In genomic region chr9:127187231-127187956, GRCh38 we compare ENCODE assay signal across 10 cellular contexts.
A peak's percentile ranks its signal among the peaks of the same experiment; 100 is the strongest.
DNase-seq lines count a peak whose midpoint lies in the region; ATAC-seq, FAIRE-seq and TF ChIP-seq lines count a peak whose summit lies in the region.
"Had no signal": no experiment of that assay in that cellular context is flagged by ENCODE, and none has a peak within 500 bp of the region (broad histone marks: within the 10 kb centered on the region; RNA-seq: fewer than 3 reads in every experiment).

No MANE protein-coding gene starts in this region.

- DNase-seq in A549 (ENCODE audit: low read depth in 1 of 2, low spot score in 1 of 2) (peak; percentile 55 to 60), NCI-H2171 (lab: John Stamatoyannopoulos, UW) (peak; percentile 46), endothelial cell (ENCODE audit: low spot score) (no peak)
- no peak for DNase-seq in stimulated activated CD4-positive, alpha-beta T cell treated with anti-CD3 and anti-CD28 coated beads, Interleukin-2, amount 100 ng/mL, for 24 hours
- DNase-seq in activated CD8-positive, alpha-beta memory T cell treated with anti-CD3 and anti-CD28 coated beads, Interleukin-2, amount 10 ng/mL, durations not matched to agents 7 days and 5 days: no peak
- DNase-seq: activated B cell treated with CpG ODN at 0.5 μM for 24 hours, DMS153 had no signal

- no peak for FAIRE-seq in A549 (lab: Jason Lieb, UNC)

- TF ChIP-seq RAD21 in A549 (conservative IDR thresholded peaks at IDR 0.05 in 1 of 2, IDR thresholded peaks at IDR 0.05 in 1 of 2): no peak

- peaks cover 55% of the 10 kb centered on the region for H3K4me1 Mint-ChIP-seq in endothelial cell (ENCODE audit: unreplicated experiment)
- H3K4me1 Mint-ChIP-seq in activated CD8-positive, alpha-beta memory T cell treated with anti-CD3 and anti-CD28 coated beads, Interleukin-2, amount 10 ng/mL, durations not matched to agents 7 days and 5 days: peaks cover 5% of the 10 kb centered on the region
- H3K4me1 Mint-ChIP-seq: activated B cell treated with CpG ODN at 0.5 μM for 24 hours had no signal

- CTCF ChIA-PET in A549 (lab: Yijun Ruan, JAX): interaction anchor here (6.5 to 24.1 kb wide), 3 partner anchors 11 to 246 kb away, joined by 55 to 381 read pairs (median 373); no protein-coding TSS in a partner anchor
- CTCF ChIA-PET in activated CD8-positive, alpha-beta memory T cell treated with anti-CD3 and anti-CD28 coated beads, Interleukin-2, amount 10 ng/mL, durations not matched to agents 7 days and 5 days (lab: Charles Lee): no interaction called here

- H3K4me1 ChIP-seq in A549: peaks cover 23% of the 10 kb centered on the region
- peaks cover 48% of the 10 kb centered on the region for H3K4me1 ChIP-seq in muscle layer of colon (ENCODE audit: insufficient read depth, low read length)

- no peak overlapping the region for H3K4me3 Mint-ChIP-seq in endothelial cell (ENCODE audit: unreplicated experiment)
- H3K4me3 Mint-ChIP-seq in activated CD8-positive, alpha-beta memory T cell treated with anti-CD3 and anti-CD28 coated beads, Interleukin-2, amount 10 ng/mL, durations not matched to agents 7 days and 5 days: no peak overlapping the region
- H3K4me3 Mint-ChIP-seq: activated B cell treated with CpG ODN at 0.5 μM for 24 hours had no signal

- POLR2A ChIA-PET in A549 (lab: Yijun Ruan, JAX): no interaction called here

- ATAC-seq in A549 (peak; percentile 87), GM21381 (IDR thresholded peaks at IDR 0.05; ENCODE audit: unreplicated experiment) (no peak), HG02938 (IDR thresholded peaks at IDR 0.05; ENCODE audit: unreplicated experiment) (no peak)
- ATAC-seq in activated CD8-positive, alpha-beta memory T cell treated with anti-CD3 and anti-CD28 coated beads, Interleukin-2, amount 10 ng/mL, durations not matched to agents 7 days and 5 days: no peak

- H3K9me3 Mint-ChIP-seq in endothelial cell (ENCODE audit: unreplicated experiment): no peaks in the 10 kb centered on the region
- no peaks in the 10 kb centered on the region for H3K9me3 Mint-ChIP-seq in activated CD8-positive, alpha-beta memory T cell treated with anti-CD3 and anti-CD28 coated beads, Interleukin-2, amount 10 ng/mL, durations not matched to agents 7 days and 5 days (ENCODE audit: low read depth)
- H3K9me3 Mint-ChIP-seq: activated B cell treated with CpG ODN at 0.5 μM for 24 hours had no signal

- no peak for TF ChIP-seq EP300 in A549 (IDR thresholded peaks at IDR 0.05)

- peak overlapping the region; percentile 69 for H3K4me2 ChIP-seq in A549

- H3K9me3 ChIP-seq in A549: no peaks in the 10 kb centered on the region
- no peaks in the 10 kb centered on the region for H3K9me3 ChIP-seq in muscle layer of colon (ENCODE audit: low read length)

- peaks cover 2% of the 10 kb centered on the region for H3K27me3 Mint-ChIP-seq in endothelial cell (ENCODE audit: unreplicated experiment)
- H3K27me3 Mint-ChIP-seq in activated CD8-positive, alpha-beta memory T cell treated with anti-CD3 and anti-CD28 coated beads, Interleukin-2, amount 10 ng/mL, durations not matched to agents 7 days and 5 days: peaks cover 10% of the 10 kb centered on the region
- H3K27me3 Mint-ChIP-seq: activated B cell treated with CpG ODN at 0.5 μM for 24 hours had no signal

- H3K9ac ChIP-seq in muscle layer of colon (ENCODE audit: low read length): no peak overlapping the region

- H3K4me3 ChIP-seq in A549: no peak overlapping the region
- peak overlapping the region in 1 of 2 donors; percentile 3 for H3K4me3 ChIP-seq in muscle layer of colon (ENCODE audit: low read depth in 1 of 2, low read length in 2 of 2)

- no peaks in the 10 kb centered on the region for H3K36me3 ChIP-seq in muscle layer of colon (ENCODE audit: insufficient read depth, low read length)

- no peaks in the 10 kb centered on the region for H3K27me3 ChIP-seq in muscle layer of colon (ENCODE audit: control insufficient read depth in 1 of 2, insufficient read depth in 2 of 2, low read length in 2 of 2)

- TF ChIP-seq CTCF in A549 (IDR thresholded peaks at IDR 0.05) (no peak), endothelial cell (IDR thresholded peaks at IDR 0.05; ENCODE audit: unreplicated experiment) (no peak)

- peak overlapping the region; percentile 3 to 75; a peak in 4 of 6 replicates for H3K27ac ChIP-seq in A549
- peak overlapping the region; percentile 64 for H3K27ac ChIP-seq in muscle layer of colon (ENCODE audit: low read depth, low read length)

- peaks cover 7% of the 10 kb centered on the region for H3K36me3 Mint-ChIP-seq in endothelial cell (ENCODE audit: low read depth, unreplicated experiment)
- no peaks in the 10 kb centered on the region for H3K36me3 Mint-ChIP-seq in activated CD8-positive, alpha-beta memory T cell treated with anti-CD3 and anti-CD28 coated beads, Interleukin-2, amount 10 ng/mL, durations not matched to agents 7 days and 5 days

- no peak for TF ChIP-seq POLR2A in A549 (IDR thresholded peaks at IDR 0.05; ENCODE audit: low read length)

- peak overlapping the region; percentile 39 for H3K27ac Mint-ChIP-seq in endothelial cell (ENCODE audit: unreplicated experiment)
- no peak overlapping the region for H3K27ac Mint-ChIP-seq in activated CD8-positive, alpha-beta memory T cell treated with anti-CD3 and anti-CD28 coated beads, Interleukin-2, amount 10 ng/mL, durations not matched to agents 7 days and 5 days
- H3K27ac Mint-ChIP-seq: activated B cell treated with CpG ODN at 0.5 μM for 24 hours had no signal

- WGBS in A549 (ENCODE audit: missing lambda C conversion rate): 34% methylated on average over 14 of the region's 14 CpGs

TF ChIP-seq in A549, 52 proteins besides CTCF, POLR2A, EP300 and RAD21:
- TF ChIP-seq ESRRA (IDR thresholded peaks at IDR 0.05; ENCODE audit: borderline replicate concordance, low read length): no peak
- TF ChIP-seq JUN (IDR thresholded peaks at IDR 0.05): 0 out of 5 replicates have a peak, but pooled peaks of 1 of the 2 experiments have one; percentile 26
- TF ChIP-seq JUNB (IDR thresholded peaks at IDR 0.05): 0 out of 2 replicates have a peak, but pooled peaks have one; percentile 24
- no peak for TF ChIP-seq HOXA7 (CRISPR knock-in tag; IDR thresholded peaks at IDR 0.05)
- peak; percentile 37; the same call in 1 of the 2 replicates for TF ChIP-seq FOSL2 (IDR thresholded peaks at IDR 0.05)
- peak; percentile 50 for TF ChIP-seq FOSL2 (CRISPR knock-in tag; IDR thresholded peaks at IDR 0.05)
- TF ChIP-seq SMC3 (IDR thresholded peaks at IDR 0.05): no peak
- peak; percentile 34 to 54; a peak in 3 of 4 replicates for TF ChIP-seq CEBPB (IDR thresholded peaks at IDR 0.05)
- TF ChIP-seq MYC (IDR thresholded peaks at IDR 0.05; ENCODE audit: borderline replicate concordance, low read length): 0 out of 2 replicates have a peak, but pooled peaks have one; percentile 26

Comparison
In these comparisons a context has a peak if more than half of its experiments do, and no peak if none do; other contexts are left out.
1. ATAC-seq: peak in A549 (2 of 2); none in GM21381 (single experiment), HG02938 (single experiment) and activated CD8-positive, alpha-beta memory T cell treated with anti-CD3 and anti-CD28 coated beads, Interleukin-2, amount 10 ng/mL, durations not matched to agents 7 days and 5 days (single experiment).
2. DNase-seq: peak in A549 (2 of 2) and NCI-H2171 (single experiment); none in endothelial cell (single experiment), stimulated activated CD4-positive, alpha-beta T cell treated with anti-CD3 and anti-CD28 coated beads, Interleukin-2, amount 100 ng/mL, for 24 hours (0 of 2) and activated CD8-positive, alpha-beta memory T cell treated with anti-CD3 and anti-CD28 coated beads, Interleukin-2, amount 10 ng/mL, durations not matched to agents 7 days and 5 days (single experiment).